ENCODE assay signal across 1 cellular context in genomic region chr20:50929299-50930138, GRCh38.
TF ChIP-seq lines count a peak whose summit lies in the region.

No MANE protein-coding gene starts in this region.

TF ChIP-seq in HEK293, 187 proteins besides CTCF, POLR2A, EP300 and RAD21 (continued from another document):
- TF ChIP-seq, protein P1, sequence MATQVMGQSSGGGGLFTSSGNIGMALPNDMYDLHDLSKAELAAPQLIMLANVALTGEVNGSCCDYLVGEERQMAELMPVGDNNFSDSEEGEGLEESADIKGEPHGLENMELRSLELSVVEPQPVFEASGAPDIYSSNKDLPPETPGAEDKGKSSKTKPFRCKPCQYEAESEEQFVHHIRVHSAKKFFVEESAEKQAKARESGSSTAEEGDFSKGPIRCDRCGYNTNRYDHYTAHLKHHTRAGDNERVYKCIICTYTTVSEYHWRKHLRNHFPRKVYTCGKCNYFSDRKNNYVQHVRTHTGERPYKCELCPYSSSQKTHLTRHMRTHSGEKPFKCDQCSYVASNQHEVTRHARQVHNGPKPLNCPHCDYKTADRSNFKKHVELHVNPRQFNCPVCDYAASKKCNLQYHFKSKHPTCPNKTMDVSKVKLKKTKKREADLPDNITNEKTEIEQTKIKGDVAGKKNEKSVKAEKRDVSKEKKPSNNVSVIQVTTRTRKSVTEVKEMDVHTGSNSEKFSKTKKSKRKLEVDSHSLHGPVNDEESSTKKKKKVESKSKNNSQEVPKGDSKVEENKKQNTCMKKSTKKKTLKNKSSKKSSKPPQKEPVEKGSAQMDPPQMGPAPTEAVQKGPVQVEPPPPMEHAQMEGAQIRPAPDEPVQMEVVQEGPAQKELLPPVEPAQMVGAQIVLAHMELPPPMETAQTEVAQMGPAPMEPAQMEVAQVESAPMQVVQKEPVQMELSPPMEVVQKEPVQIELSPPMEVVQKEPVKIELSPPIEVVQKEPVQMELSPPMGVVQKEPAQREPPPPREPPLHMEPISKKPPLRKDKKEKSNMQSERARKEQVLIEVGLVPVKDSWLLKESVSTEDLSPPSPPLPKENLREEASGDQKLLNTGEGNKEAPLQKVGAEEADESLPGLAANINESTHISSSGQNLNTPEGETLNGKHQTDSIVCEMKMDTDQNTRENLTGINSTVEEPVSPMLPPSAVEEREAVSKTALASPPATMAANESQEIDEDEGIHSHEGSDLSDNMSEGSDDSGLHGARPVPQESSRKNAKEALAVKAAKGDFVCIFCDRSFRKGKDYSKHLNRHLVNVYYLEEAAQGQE (tag by site-specific recombination; IDR thresholded peaks at IDR 0.05) = no peak
- no peak for TF ChIP-seq ZBTB6 (tag by site-specific recombination; IDR thresholded peaks at IDR 0.05)
- TF ChIP-seq KLF8 (tag by site-specific recombination; IDR thresholded peaks at IDR 0.05) = peak; percentile 77
- TF ChIP-seq ZNF600 (tag by site-specific recombination; IDR thresholded peaks at IDR 0.05) = peak; percentile 19; the same call in 1 of the 2 replicates
- peak; percentile 39 for TF ChIP-seq GFI1B (tag by site-specific recombination; IDR thresholded peaks at IDR 0.05)
- no peak for TF ChIP-seq ZNF221 (tag by site-specific recombination; IDR thresholded peaks at IDR 0.05; ENCODE audit: borderline replicate concordance)
- no peak for TF ChIP-seq ATF2 (tag by site-specific recombination; IDR thresholded peaks at IDR 0.05; ENCODE audit: low read depth)
- TF ChIP-seq ZNF521 (tag by site-specific recombination; IDR thresholded peaks at IDR 0.05) = no peak
- TF ChIP-seq BCL11B (tag by site-specific recombination; IDR thresholded peaks at IDR 0.05; ENCODE audit: low read depth) = no peak
- TF ChIP-seq ZNF174 (tag by site-specific recombination; IDR thresholded peaks at IDR 0.05) = no peak
- TF ChIP-seq ZNF704 (tag by site-specific recombination; IDR thresholded peaks at IDR 0.05) = no peak
- no peak for TF ChIP-seq ZNF433 (tag by site-specific recombination; IDR thresholded peaks at IDR 0.05; ENCODE audit: low read depth)
- peak; percentile 15; the same call in 1 of the 2 replicates for TF ChIP-seq ZNF24 (tag by site-specific recombination; IDR thresholded peaks at IDR 0.05)
- no peak for TF ChIP-seq ZNF121 (tag by site-specific recombination; IDR thresholded peaks at IDR 0.05)
- TF ChIP-seq ZNF654 (tag by site-specific recombination; IDR thresholded peaks at IDR 0.05; ENCODE audit: low read depth) = peak; percentile 82
- 0 out of 2 replicates have a peak, but pooled peaks have one; percentile 11 for TF ChIP-seq TSHZ1 (tag by site-specific recombination; IDR thresholded peaks at IDR 0.05; ENCODE audit: borderline replicate concordance)
- TF ChIP-seq ZIC2 (tag by site-specific recombination; IDR thresholded peaks at IDR 0.05) = peak; percentile 40
- TF ChIP-seq ZNF629 (tag by site-specific recombination; IDR thresholded peaks at IDR 0.05) = peak; percentile 66
- TF ChIP-seq ZBTB8A (tag by site-specific recombination; IDR thresholded peaks at IDR 0.05) = peak; percentile 73
- TF ChIP-seq KLF16 (tag by site-specific recombination; IDR thresholded peaks at IDR 0.05) = peak; percentile 76; the same call in 1 of the 2 replicates
- peak; percentile 85 for TF ChIP-seq ZNF324 (tag by site-specific recombination; IDR thresholded peaks at IDR 0.05)
- no peak for TF ChIP-seq WT1 (tag by site-specific recombination; IDR thresholded peaks at IDR 0.05)
